1 cellular context compared by ENCODE assay signal in genomic region chr4:163564221-163564720, GRCh38.
TF ChIP-seq lines count a peak whose summit lies in the region.

No MANE protein-coding gene starts in this region.

TF ChIP-seq in WTC11, 78 proteins besides CTCF, POLR2A, EP300 and RAD21 (continued from another document):
- no peak for TF ChIP-seq CDX4 (CRISPR knock-in tag; IDR thresholded peaks at IDR 0.05; ENCODE audit: borderline replicate concordance)
TF ChIP-seq in WTC11: peak in this region for 0.
